In genomic region chr18:60372141-60372540, GRCh38 we compare ENCODE assay signal across 1 cellular context.
TF ChIP-seq lines count a peak whose summit lies in the region.

No MANE protein-coding gene starts in this region.

TF ChIP-seq in GM23338, 12 proteins besides CTCF, POLR2A, EP300 and RAD21 (continued from another document):
- TF ChIP-seq REST (IDR thresholded peaks at IDR 0.05; ENCODE audit: unreplicated experiment) (no peak), NANOG (IDR thresholded peaks at IDR 0.05; ENCODE audit: borderline replicate concordance) (no peak), ZNF331 (CRISPR knock-in tag; IDR thresholded peaks at IDR 0.05; ENCODE audit: low read depth) (no peak)
